ENCODE assay signal across 25 cellular contexts in genomic region chr12:43009307-43009706, GRCh38.
A peak's percentile ranks its signal among the peaks of the same experiment; 100 is the strongest.
DNase-seq lines count a peak whose midpoint lies in the region; ATAC-seq and TF ChIP-seq lines count a peak whose summit lies in the region.
"Had no signal": no experiment of that assay in that cellular context is flagged by ENCODE, and none has a peak within 500 bp of the region (broad histone marks: within the 10 kb centered on the region; RNA-seq: fewer than 3 reads in every experiment).

No MANE protein-coding gene starts in this region.

- no peak overlapping the region for H3K4me3 Mint-ChIP-seq in WTC11
- H3K4me3 Mint-ChIP-seq in activated CD4-positive, alpha-beta T cell treated with anti-CD3 and anti-CD28 coated beads, Interleukin-2, amount 10 ng/mL, durations not matched to agents 7 days and 5 days = no peak overlapping the region
- H3K4me3 Mint-ChIP-seq: B cell, HFFc6, type B pancreatic cell had no signal

- no peaks in the 10 kb centered on the region for H3F3A ChIP-seq in smooth muscle cell (ENCODE audit: low read depth)

- H2AFZ ChIP-seq in hepatocyte = no peak overlapping the region
- peak overlapping the region; percentile 44 for H2AFZ ChIP-seq in smooth muscle cell (ENCODE audit: low read depth)

- H4K20me1 ChIP-seq in hepatocyte (ENCODE audit: insufficient read depth, poor library complexity, severe bottlenecking) (no peaks in the 10 kb centered on the region), smooth muscle cell (ENCODE audit: low read depth) (no peaks in the 10 kb centered on the region)

- H3K79me2 ChIP-seq in hepatocyte = no peaks in the 10 kb centered on the region
- H3K79me2 ChIP-seq in smooth muscle cell (ENCODE audit: low read depth) = no peaks in the 10 kb centered on the region

- CTCF ChIA-PET in WTC11 (lab: Charles Lee) = interaction anchor here (1.7 kb wide), 1 partner anchor 329 kb away, joined by 3 read pairs; no protein-coding TSS in a partner anchor
- CTCF ChIA-PET in activated CD4-positive, alpha-beta T cell treated with anti-CD3 and anti-CD28 coated beads, Interleukin-2, amount 10 ng/mL, durations not matched to agents 7 days and 5 days (lab: Charles Lee) = no interaction called here

- peaks cover 12% of the 10 kb centered on the region for H3K27me3 Mint-ChIP-seq in WTC11 (ENCODE audit: low read depth)
- H3K27me3 Mint-ChIP-seq in activated CD4-positive, alpha-beta T cell treated with anti-CD3 and anti-CD28 coated beads, Interleukin-2, amount 10 ng/mL, durations not matched to agents 7 days and 5 days = no peaks in the 10 kb centered on the region
- H3K27me3 Mint-ChIP-seq: type B pancreatic cell had no signal

- peak; percentile 10 for DNase-seq in DMS 273 (lab: John Stamatoyannopoulos, UW; ENCODE audit: unreplicated experiment)
- no peak for DNase-seq in DMS 273 treated with DMSO at 0.1 percent for 48 hours (lab: John Stamatoyannopoulos, UW)
- DNase-seq in WTC11 (ENCODE audit: low spot score) = no peak
- DNase-seq in hepatocyte (ENCODE audit: low spot score) = no peak
- DNase-seq in smooth muscle cell (lab: John Stamatoyannopoulos, UW; ENCODE audit: unreplicated experiment) = no peak
- no peak for DNase-seq in activated CD4-positive, alpha-beta T cell treated with anti-CD3 and anti-CD28 coated beads, Interleukin-2, amount 10 ng/mL, durations not matched to agents 7 days and 5 days
- DNase-seq in stimulated activated naive CD4-positive, alpha-beta T cell (lab: John Stamatoyannopoulos, UW) = no peak
- DNase-seq: activated CD4-positive, alpha-beta T cell treated with anti-CD3 and anti-CD28 coated beads, Interleukin-2, amount 50 U/mL, for 1 hour; activated CD8-positive, alpha-beta memory T cell treated with anti-CD3 and anti-CD28 coated beads, Interleukin-2, amount 50 U/mL, for 4 hours; activated effector memory CD4-positive, alpha-beta T cell treated with Interleukin-2 at 50 U/mL for 16 hours; Caco-2; caudate nucleus; EL; erythroblast; HFFc6; NCI-H1092 treated with DMSO at 0.1 percent for 48 hours; NCI-H2081 treated with DMSO at 0.1 percent for 48 hours; NCI-H510A treated with DMSO at 0.1 percent for 48 hours; psoas muscle; stimulated activated CD4-positive, alpha-beta T cell treated with anti-CD3 and anti-CD28 coated beads, Interleukin-4, amount 100 ng/mL, for 24 hours had no signal

- H3K9ac ChIP-seq in smooth muscle cell (ENCODE audit: low read depth) = no peak overlapping the region

- peak; percentile 78 for ATAC-seq in WTC11
- ATAC-seq in HG03378 (IDR thresholded peaks at IDR 0.05; ENCODE audit: unreplicated experiment) = no peak
- ATAC-seq: gastroesophageal sphincter, psoas muscle had no signal

- POLR2A ChIA-PET in WTC11 (lab: Charles Lee) = no interaction called here
- POLR2A ChIA-PET in activated CD4-positive, alpha-beta T cell treated with anti-CD3 and anti-CD28 coated beads, Interleukin-2, amount 10 ng/mL, durations not matched to agents 7 days and 5 days (lab: Charles Lee) = no interaction called here

- H3K36me3 ChIP-seq in hepatocyte (replicated peaks; ENCODE audit: insufficient read depth, low read depth) (no peaks in the 10 kb centered on the region), smooth muscle cell (ENCODE audit: low read depth) (no peaks in the 10 kb centered on the region)
- H3K36me3 ChIP-seq: gastroesophageal sphincter had no signal

- no peak overlapping the region for H3K4me2 ChIP-seq in hepatocyte
- peak overlapping the region; percentile 43 for H3K4me2 ChIP-seq in smooth muscle cell

- no peaks in the 10 kb centered on the region for H3K4me1 ChIP-seq in hepatocyte (ENCODE audit: insufficient read depth)
- H3K4me1 ChIP-seq in smooth muscle cell (ENCODE audit: low read depth) = peaks cover 4% of the 10 kb centered on the region
- H3K4me1 ChIP-seq: Caco-2, psoas muscle had no signal

- peaks cover 8% of the 10 kb centered on the region for H3K9me3 Mint-ChIP-seq in WTC11
- no peaks in the 10 kb centered on the region for H3K9me3 Mint-ChIP-seq in activated CD4-positive, alpha-beta T cell treated with anti-CD3 and anti-CD28 coated beads, Interleukin-2, amount 10 ng/mL, durations not matched to agents 7 days and 5 days
- H3K9me3 Mint-ChIP-seq: HFFc6, type B pancreatic cell had no signal

- TF ChIP-seq CTCF in WTC11 (IDR thresholded peaks at IDR 0.05) (no peak), hepatocyte (IDR thresholded peaks at IDR 0.05; ENCODE audit: poor library complexity) (no peak), smooth muscle cell (IDR thresholded peaks at IDR 0.05; ENCODE audit: borderline replicate concordance, insufficient read depth, poor library complexity, severe bottlenecking) (no peak)

- H3K36me3 Mint-ChIP-seq in WTC11 = no peaks in the 10 kb centered on the region
- no peaks in the 10 kb centered on the region for H3K36me3 Mint-ChIP-seq in activated CD4-positive, alpha-beta T cell treated with anti-CD3 and anti-CD28 coated beads, Interleukin-2, amount 10 ng/mL, durations not matched to agents 7 days and 5 days (ENCODE audit: low read depth)
- H3K36me3 Mint-ChIP-seq: type B pancreatic cell had no signal

- peaks cover 36% of the 10 kb centered on the region for H3K4me1 Mint-ChIP-seq in WTC11
- no peaks in the 10 kb centered on the region for H3K4me1 Mint-ChIP-seq in activated CD4-positive, alpha-beta T cell treated with anti-CD3 and anti-CD28 coated beads, Interleukin-2, amount 10 ng/mL, durations not matched to agents 7 days and 5 days
- H3K4me1 Mint-ChIP-seq: B cell had no signal

- H3K27me3 ChIP-seq in hepatocyte = no peaks in the 10 kb centered on the region
- no peaks in the 10 kb centered on the region for H3K27me3 ChIP-seq in smooth muscle cell (ENCODE audit: low read depth)
- H3K27me3 ChIP-seq: gastroesophageal sphincter had no signal

- H3K27ac ChIP-seq in hepatocyte (peak overlapping the region; percentile 13), smooth muscle cell (ENCODE audit: low read depth) (peak overlapping the region; percentile 21)
- H3K27ac ChIP-seq: 22Rv1, gastroesophageal sphincter, psoas muscle had no signal

- no peaks in the 10 kb centered on the region for H3K9me3 ChIP-seq in hepatocyte (ENCODE audit: low read depth)
- no peaks in the 10 kb centered on the region for H3K9me3 ChIP-seq in smooth muscle cell (replicated peaks; ENCODE audit: low read depth)
- H3K9me3 ChIP-seq: Caco-2, gastroesophageal sphincter, psoas muscle had no signal

- no peak overlapping the region for H3K27ac Mint-ChIP-seq in WTC11
- H3K27ac Mint-ChIP-seq in activated CD4-positive, alpha-beta T cell treated with anti-CD3 and anti-CD28 coated beads, Interleukin-2, amount 10 ng/mL, durations not matched to agents 7 days and 5 days = no peak overlapping the region
- H3K27ac Mint-ChIP-seq: B cell, HFFc6, type B pancreatic cell had no signal

- no peaks in the 10 kb centered on the region for H3K9me2 ChIP-seq in hepatocyte (replicated peaks; ENCODE audit: insufficient read depth)

- H3K4me3 ChIP-seq in hepatocyte (no peak overlapping the region), smooth muscle cell (no peak overlapping the region)
- H3K4me3 ChIP-seq: gastroesophageal sphincter, psoas muscle had no signal

TF ChIP-seq in WTC11, 78 proteins besides CTCF, POLR2A, EP300 and RAD21 (continues in another document):
- TF ChIP-seq NR1H2 (CRISPR knock-in tag; IDR thresholded peaks at IDR 0.05) (no peak), NFYB (CRISPR knock-in tag; conservative IDR thresholded peaks at IDR 0.05; ENCODE audit: low read depth) (no peak), CREM (CRISPR knock-in tag; IDR thresholded peaks at IDR 0.05) (no peak), ZNF671 (CRISPR knock-in tag; IDR thresholded peaks at IDR 0.05) (no peak), ETV6 (CRISPR knock-in tag; IDR thresholded peaks at IDR 0.05) (no peak), JUN (CRISPR knock-in tag; IDR thresholded peaks at IDR 0.05) (no peak)
- TF ChIP-seq, protein P1, sequence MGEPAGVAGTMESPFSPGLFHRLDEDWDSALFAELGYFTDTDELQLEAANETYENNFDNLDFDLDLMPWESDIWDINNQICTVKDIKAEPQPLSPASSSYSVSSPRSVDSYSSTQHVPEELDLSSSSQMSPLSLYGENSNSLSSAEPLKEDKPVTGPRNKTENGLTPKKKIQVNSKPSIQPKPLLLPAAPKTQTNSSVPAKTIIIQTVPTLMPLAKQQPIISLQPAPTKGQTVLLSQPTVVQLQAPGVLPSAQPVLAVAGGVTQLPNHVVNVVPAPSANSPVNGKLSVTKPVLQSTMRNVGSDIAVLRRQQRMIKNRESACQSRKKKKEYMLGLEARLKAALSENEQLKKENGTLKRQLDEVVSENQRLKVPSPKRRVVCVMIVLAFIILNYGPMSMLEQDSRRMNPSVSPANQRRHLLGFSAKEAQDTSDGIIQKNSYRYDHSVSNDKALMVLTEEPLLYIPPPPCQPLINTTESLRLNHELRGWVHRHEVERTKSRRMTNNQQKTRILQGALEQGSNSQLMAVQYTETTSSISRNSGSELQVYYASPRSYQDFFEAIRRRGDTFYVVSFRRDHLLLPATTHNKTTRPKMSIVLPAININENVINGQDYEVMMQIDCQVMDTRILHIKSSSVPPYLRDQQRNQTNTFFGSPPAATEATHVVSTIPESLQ (CRISPR knock-in tag; IDR thresholded peaks at IDR 0.05) = no peak
- TF ChIP-seq, protein P2, sequence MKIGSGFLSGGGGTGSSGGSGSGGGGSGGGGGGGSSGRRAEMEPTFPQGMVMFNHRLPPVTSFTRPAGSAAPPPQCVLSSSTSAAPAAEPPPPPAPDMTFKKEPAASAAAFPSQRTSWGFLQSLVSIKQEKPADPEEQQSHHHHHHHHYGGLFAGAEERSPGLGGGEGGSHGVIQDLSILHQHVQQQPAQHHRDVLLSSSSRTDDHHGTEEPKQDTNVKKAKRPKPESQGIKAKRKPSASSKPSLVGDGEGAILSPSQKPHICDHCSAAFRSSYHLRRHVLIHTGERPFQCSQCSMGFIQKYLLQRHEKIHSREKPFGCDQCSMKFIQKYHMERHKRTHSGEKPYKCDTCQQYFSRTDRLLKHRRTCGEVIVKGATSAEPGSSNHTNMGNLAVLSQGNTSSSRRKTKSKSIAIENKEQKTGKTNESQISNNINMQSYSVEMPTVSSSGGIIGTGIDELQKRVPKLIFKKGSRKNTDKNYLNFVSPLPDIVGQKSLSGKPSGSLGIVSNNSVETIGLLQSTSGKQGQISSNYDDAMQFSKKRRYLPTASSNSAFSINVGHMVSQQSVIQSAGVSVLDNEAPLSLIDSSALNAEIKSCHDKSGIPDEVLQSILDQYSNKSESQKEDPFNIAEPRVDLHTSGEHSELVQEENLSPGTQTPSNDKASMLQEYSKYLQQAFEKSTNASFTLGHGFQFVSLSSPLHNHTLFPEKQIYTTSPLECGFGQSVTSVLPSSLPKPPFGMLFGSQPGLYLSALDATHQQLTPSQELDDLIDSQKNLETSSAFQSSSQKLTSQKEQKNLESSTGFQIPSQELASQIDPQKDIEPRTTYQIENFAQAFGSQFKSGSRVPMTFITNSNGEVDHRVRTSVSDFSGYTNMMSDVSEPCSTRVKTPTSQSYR (CRISPR knock-in tag; IDR thresholded peaks at IDR 0.05) = no peak
